ENCODE assay signal across 1 cellular context in the genomic region with DNA sequence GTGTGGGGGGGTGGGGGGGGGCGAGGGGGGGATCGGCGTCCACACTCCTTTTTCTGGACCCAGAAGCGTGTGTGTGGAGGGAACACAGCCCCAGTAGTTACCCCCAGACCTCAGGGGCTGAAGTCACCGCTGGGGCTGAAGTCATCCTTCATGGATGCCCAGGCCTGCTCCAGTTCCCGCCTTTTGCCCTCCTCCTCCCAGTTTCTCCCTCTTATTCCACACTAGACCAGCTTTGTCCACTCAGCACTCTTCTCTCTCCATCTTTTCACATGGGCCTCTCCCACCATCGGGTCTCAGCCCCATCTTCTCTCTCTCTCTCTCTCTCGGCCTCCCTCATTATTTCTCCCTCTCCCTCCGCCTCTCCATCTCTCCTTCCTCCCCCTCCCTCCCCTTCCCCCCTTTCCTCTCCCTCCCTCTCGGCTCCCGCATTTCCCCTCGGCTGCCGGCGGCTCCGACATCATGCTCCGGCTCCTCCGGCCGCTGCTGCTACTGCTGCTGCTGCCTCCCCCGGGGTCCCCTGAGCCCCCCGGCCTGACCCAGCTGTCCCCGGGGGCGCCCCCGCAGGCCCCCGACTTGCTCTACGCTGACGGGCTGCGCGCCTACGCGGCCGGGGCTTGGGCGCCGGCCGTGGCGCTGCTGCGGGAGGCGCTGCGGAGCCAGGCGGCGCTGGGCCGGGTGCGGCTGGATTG.
A peak's percentile ranks its signal among the peaks of the same experiment; 100 is the strongest.
TF ChIP-seq lines count a peak whose summit lies in the region.

A gene with protein sequence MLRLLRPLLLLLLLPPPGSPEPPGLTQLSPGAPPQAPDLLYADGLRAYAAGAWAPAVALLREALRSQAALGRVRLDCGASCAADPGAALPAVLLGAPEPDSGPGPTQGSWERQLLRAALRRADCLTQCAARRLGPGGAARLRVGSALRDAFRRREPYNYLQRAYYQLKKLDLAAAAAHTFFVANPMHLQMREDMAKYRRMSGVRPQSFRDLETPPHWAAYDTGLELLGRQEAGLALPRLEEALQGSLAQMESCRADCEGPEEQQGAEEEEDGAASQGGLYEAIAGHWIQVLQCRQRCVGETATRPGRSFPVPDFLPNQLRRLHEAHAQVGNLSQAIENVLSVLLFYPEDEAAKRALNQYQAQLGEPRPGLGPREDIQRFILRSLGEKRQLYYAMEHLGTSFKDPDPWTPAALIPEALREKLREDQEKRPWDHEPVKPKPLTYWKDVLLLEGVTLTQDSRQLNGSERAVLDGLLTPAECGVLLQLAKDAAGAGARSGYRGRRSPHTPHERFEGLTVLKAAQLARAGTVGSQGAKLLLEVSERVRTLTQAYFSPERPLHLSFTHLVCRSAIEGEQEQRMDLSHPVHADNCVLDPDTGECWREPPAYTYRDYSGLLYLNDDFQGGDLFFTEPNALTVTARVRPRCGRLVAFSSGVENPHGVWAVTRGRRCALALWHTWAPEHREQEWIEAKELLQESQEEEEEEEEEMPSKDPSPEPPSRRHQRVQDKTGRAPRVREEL (plus strand): TSS at position 426 of the 689 bp plus-strand sequence. CDS start 34 bp downstream, at position 460.

TF ChIP-seq in IMR-90, 13 proteins besides CTCF, POLR2A, EP300 and RAD21:
- TF ChIP-seq MAZ (IDR thresholded peaks at IDR 0.05; ENCODE audit: borderline replicate concordance, low read depth, low read length) (0 out of 2 replicates have a peak, but pooled peaks have one; percentile 16), MAFK (IDR thresholded peaks at IDR 0.05; ENCODE audit: low read depth, low read length) (peak; percentile 79)
- TF ChIP-seq, protein P1, sequence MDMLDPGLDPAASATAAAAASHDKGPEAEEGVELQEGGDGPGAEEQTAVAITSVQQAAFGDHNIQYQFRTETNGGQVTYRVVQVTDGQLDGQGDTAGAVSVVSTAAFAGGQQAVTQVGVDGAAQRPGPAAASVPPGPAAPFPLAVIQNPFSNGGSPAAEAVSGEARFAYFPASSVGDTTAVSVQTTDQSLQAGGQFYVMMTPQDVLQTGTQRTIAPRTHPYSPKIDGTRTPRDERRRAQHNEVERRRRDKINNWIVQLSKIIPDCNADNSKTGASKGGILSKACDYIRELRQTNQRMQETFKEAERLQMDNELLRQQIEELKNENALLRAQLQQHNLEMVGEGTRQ (IDR thresholded peaks at IDR 0.05; ENCODE audit: low read depth, low read length), result no peak
